ENCODE assay signal across 6 cellular contexts in genomic region chr20:54177378-54177777, GRCh38. TPM values are rescaled to one million over a fixed set of nuclear protein-coding genes. Genes with fewer than 3 reads are reported as not detected.
"Had no signal": no experiment of that assay in that cellular context is flagged by ENCODE, and none has a peak within 500 bp of the region (broad histone marks: within the 10 kb centered on the region; RNA-seq: fewer than 3 reads in every experiment).

No MANE protein-coding gene starts in this region.

- H3K4me3 Mint-ChIP-seq: IgD-negative memory B cell had no signal

- H3K4me3 ChIP-seq: GM23248, HAP-1 had no signal

- DNase-seq: GM23248, GOT3, H7, KBM-7 had no signal

- H3K27ac Mint-ChIP-seq: IgD-negative memory B cell had no signal

- H3K27ac ChIP-seq: GM23248 had no signal

- H3K4me1 ChIP-seq: HAP-1 had no signal

- H3K9me3 ChIP-seq: HAP-1 had no signal

RNA-seq across cellular contexts. Expression of gene CYP24A1, which starts 3.6 kb away (rescaled TPM):
- polyA plus RNA-seq: IgD-negative memory B cell had no signal
